ENCODE assay signal across 8 cellular contexts in the genomic region with DNA sequence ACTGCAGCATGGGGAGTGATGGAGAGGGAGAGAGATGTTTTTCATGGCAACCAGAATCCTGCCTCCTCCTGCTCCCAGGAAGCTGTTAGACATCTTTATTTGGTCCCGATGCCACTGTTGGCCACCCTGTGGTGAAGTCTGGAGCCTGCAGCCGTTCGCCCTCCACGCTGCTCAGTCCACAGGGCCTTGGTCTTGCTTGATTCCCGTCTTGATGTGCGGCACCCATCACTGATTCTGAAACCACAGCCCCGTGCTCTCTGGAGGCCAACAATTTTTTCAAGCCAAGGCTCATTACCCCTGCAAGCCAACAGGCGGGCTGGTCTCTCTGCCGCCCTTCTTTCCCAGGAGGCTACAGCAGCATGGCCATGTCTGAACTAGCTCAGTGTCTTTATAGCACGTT.
DNase-seq lines count a peak whose midpoint lies in the region; ATAC-seq and TF ChIP-seq lines count a peak whose summit lies in the region.
"Had no signal": no experiment of that assay in that cellular context is flagged by ENCODE, and none has a peak within 500 bp of the region (broad histone marks: within the 10 kb centered on the region; RNA-seq: fewer than 3 reads in every experiment).

No MANE protein-coding gene starts in this region.

- TF ChIP-seq EP300 in Ishikawa (IDR thresholded peaks at IDR 0.05; ENCODE audit: borderline replicate concordance) = no peak

- DNase-seq in choroid plexus epithelial cell (ENCODE audit: low read depth) (peak; percentile 40), retina (peak; percentile 41), hippocampal formation (lab: John Stamatoyannopoulos, UW) (no peak), NOMO-1 (lab: John Stamatoyannopoulos, UW; ENCODE audit: unreplicated experiment in 2 of 2) (no peak)
- DNase-seq: NCI-H146 had no signal

- ATAC-seq in GM18867 (IDR thresholded peaks at IDR 0.05; ENCODE audit: unreplicated experiment) (peak; percentile 68), HG02763 (IDR thresholded peaks at IDR 0.05; ENCODE audit: unreplicated experiment) (no peak)

- no peak overlapping the region for H3K4me3 ChIP-seq in choroid plexus epithelial cell (ENCODE audit: low read depth, low read length)

- peak; percentile 27; the same call in 1 of the 2 replicates for TF ChIP-seq RAD21 in Ishikawa (IDR thresholded peaks at IDR 0.05; ENCODE audit: low read depth)

- peak; percentile 63 for TF ChIP-seq CTCF in choroid plexus epithelial cell (conservative IDR thresholded peaks at IDR 0.05; ENCODE audit: low read depth, low read length)

TF ChIP-seq in Ishikawa, 13 proteins besides CTCF, POLR2A, EP300 and RAD21:
- no peak for TF ChIP-seq TAF1 (IDR thresholded peaks at IDR 0.05; ENCODE audit: low read depth)
- TF ChIP-seq, protein P1, sequence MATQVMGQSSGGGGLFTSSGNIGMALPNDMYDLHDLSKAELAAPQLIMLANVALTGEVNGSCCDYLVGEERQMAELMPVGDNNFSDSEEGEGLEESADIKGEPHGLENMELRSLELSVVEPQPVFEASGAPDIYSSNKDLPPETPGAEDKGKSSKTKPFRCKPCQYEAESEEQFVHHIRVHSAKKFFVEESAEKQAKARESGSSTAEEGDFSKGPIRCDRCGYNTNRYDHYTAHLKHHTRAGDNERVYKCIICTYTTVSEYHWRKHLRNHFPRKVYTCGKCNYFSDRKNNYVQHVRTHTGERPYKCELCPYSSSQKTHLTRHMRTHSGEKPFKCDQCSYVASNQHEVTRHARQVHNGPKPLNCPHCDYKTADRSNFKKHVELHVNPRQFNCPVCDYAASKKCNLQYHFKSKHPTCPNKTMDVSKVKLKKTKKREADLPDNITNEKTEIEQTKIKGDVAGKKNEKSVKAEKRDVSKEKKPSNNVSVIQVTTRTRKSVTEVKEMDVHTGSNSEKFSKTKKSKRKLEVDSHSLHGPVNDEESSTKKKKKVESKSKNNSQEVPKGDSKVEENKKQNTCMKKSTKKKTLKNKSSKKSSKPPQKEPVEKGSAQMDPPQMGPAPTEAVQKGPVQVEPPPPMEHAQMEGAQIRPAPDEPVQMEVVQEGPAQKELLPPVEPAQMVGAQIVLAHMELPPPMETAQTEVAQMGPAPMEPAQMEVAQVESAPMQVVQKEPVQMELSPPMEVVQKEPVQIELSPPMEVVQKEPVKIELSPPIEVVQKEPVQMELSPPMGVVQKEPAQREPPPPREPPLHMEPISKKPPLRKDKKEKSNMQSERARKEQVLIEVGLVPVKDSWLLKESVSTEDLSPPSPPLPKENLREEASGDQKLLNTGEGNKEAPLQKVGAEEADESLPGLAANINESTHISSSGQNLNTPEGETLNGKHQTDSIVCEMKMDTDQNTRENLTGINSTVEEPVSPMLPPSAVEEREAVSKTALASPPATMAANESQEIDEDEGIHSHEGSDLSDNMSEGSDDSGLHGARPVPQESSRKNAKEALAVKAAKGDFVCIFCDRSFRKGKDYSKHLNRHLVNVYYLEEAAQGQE (IDR thresholded peaks at IDR 0.05; ENCODE audit: low read depth) = no peak
- no peak for TF ChIP-seq EGR1 (IDR thresholded peaks at IDR 0.05)
- TF ChIP-seq TCF12 (IDR thresholded peaks at IDR 0.05; ENCODE audit: low read depth) = no peak
- no peak for TF ChIP-seq TEAD4 (IDR thresholded peaks at IDR 0.05)
- TF ChIP-seq, protein P2, sequence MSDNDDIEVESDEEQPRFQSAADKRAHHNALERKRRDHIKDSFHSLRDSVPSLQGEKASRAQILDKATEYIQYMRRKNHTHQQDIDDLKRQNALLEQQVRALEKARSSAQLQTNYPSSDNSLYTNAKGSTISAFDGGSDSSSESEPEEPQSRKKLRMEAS (IDR thresholded peaks at IDR 0.05) = no peak
- no peak for TF ChIP-seq YY1 (IDR thresholded peaks at IDR 0.05; ENCODE audit: low read depth)
- no peak for TF ChIP-seq CEBPB (IDR thresholded peaks at IDR 0.05)
- TF ChIP-seq CREB1 (IDR thresholded peaks at IDR 0.05; ENCODE audit: low read depth) = no peak
- no peak for TF ChIP-seq FOXM1 (IDR thresholded peaks at IDR 0.05; ENCODE audit: borderline replicate concordance, low read depth)
- no peak for TF ChIP-seq NFIC (IDR thresholded peaks at IDR 0.05)
- TF ChIP-seq, protein P3, sequence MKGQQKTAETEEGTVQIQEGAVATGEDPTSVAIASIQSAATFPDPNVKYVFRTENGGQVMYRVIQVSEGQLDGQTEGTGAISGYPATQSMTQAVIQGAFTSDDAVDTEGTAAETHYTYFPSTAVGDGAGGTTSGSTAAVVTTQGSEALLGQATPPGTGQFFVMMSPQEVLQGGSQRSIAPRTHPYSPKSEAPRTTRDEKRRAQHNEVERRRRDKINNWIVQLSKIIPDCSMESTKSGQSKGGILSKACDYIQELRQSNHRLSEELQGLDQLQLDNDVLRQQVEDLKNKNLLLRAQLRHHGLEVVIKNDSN (IDR thresholded peaks at IDR 0.05) = no peak
- TF ChIP-seq ZBTB7A (IDR thresholded peaks at IDR 0.05; ENCODE audit: low read depth) = no peak

Comparison
In these comparisons a context has a peak if more than half of its experiments do, and no peak if none do; other contexts are left out.
1. DNase-seq: peak in choroid plexus epithelial cell (single experiment) and retina (single experiment); none in hippocampal formation (0 of 2) and NOMO-1 (0 of 2).